29 cellular contexts compared by ENCODE assay signal in genomic region chr14:22748188-22748587, GRCh38. TPM values are rescaled to one million over a fixed set of nuclear protein-coding genes. Genes with fewer than 3 reads are reported as not detected.
DNase-seq lines count a peak whose midpoint lies in the region; ATAC-seq and TF ChIP-seq lines count a peak whose summit lies in the region.
"Had no signal": no experiment of that assay in that cellular context is flagged by ENCODE, and none has a peak within 500 bp of the region (broad histone marks: within the 10 kb centered on the region; RNA-seq: fewer than 3 reads in every experiment).

No MANE protein-coding gene starts in this region.

- no peak overlapping the region for H3K18ac ChIP-seq in trophoblast cell (ENCODE audit: low read length)

- no peaks in the 10 kb centered on the region for H3K36me3 ChIP-seq in BLaER1
- H3K36me3 ChIP-seq in KMS-11 (ENCODE audit: insufficient read depth): no peaks in the 10 kb centered on the region
- H3K36me3 ChIP-seq in SU-DHL-6 (ENCODE audit: low read length): no peaks in the 10 kb centered on the region
- H3K36me3 ChIP-seq in trophoblast cell (ENCODE audit: control insufficient read depth in 1 of 2, insufficient read depth in 2 of 2, low read length in 2 of 2): no peaks in the 10 kb centered on the region
- H3K36me3 ChIP-seq in tibial nerve: no peaks in the 10 kb centered on the region
- H3K36me3 ChIP-seq: esophagus squamous epithelium, SJSA1, suprapubic skin, vagina had no signal

- no peak overlapping the region for H3K4me3 ChIP-seq in BLaER1
- no peak overlapping the region for H3K4me3 ChIP-seq in KMS-11 (IDR thresholded peaks at IDR 0.05; ENCODE audit: insufficient read depth, low read depth, low read length)
- no peak overlapping the region for H3K4me3 ChIP-seq in SU-DHL-6 (ENCODE audit: insufficient read depth, low read length, poor library complexity, severe bottlenecking)
- H3K4me3 ChIP-seq in trophoblast cell (ENCODE audit: low read depth, low read length): no peak overlapping the region
- H3K4me3 ChIP-seq in tibial nerve: no peak overlapping the region
- H3K4me3 ChIP-seq in right cardiac atrium (ENCODE audit: low read length): no peak overlapping the region
- H3K4me3 ChIP-seq: coronary artery, esophagus squamous epithelium, GM23248, hepatocyte, SJSA1, skin epidermis, suprapubic skin, vagina had no signal

- H2AK5ac ChIP-seq in trophoblast cell (ENCODE audit: low read length): no peak overlapping the region

- ATAC-seq in right cardiac atrium (no peak), HG03139 (IDR thresholded peaks at IDR 0.05; ENCODE audit: unreplicated experiment) (no peak)
- ATAC-seq: activated CD8-positive, alpha-beta memory T cell treated with anti-CD3 and anti-CD28 coated beads, Interleukin-2, amount 10 ng/mL, durations not matched to agents 7 days and 5 days; activated T-cell treated with anti-CD3 and anti-CD28 coated beads, Interleukin-2, amount 50 U/mL, for 72 hours; CD8-positive, alpha-beta T cell; left colon; Panc1 had no signal

- H4K8ac ChIP-seq in trophoblast cell (ENCODE audit: low read depth, low read length): no peak overlapping the region

- no peak for TF ChIP-seq EP300 in tibial nerve (IDR thresholded peaks at IDR 0.05)

- H4K91ac ChIP-seq in trophoblast cell (ENCODE audit: low read depth, low read length): no peak overlapping the region

- H2AFZ ChIP-seq in KMS-11 (ENCODE audit: low read depth): peak overlapping the region; percentile 64
- peak overlapping the region; percentile 82 for H2AFZ ChIP-seq in SU-DHL-6 (ENCODE audit: low read depth, low read length, severe bottlenecking)
- no peak overlapping the region for H2AFZ ChIP-seq in trophoblast cell (ENCODE audit: insufficient read depth, low read length, poor library complexity)
- H2AFZ ChIP-seq: GM23248, hepatocyte had no signal

- H3F3A ChIP-seq in SU-DHL-6 (ENCODE audit: insufficient read depth): no peaks in the 10 kb centered on the region

- H3K14ac ChIP-seq in trophoblast cell (ENCODE audit: low read length): no peak overlapping the region

- H3K4me2 ChIP-seq in BLaER1 (peak overlapping the region; percentile 63), KMS-11 (peak overlapping the region; percentile 38), SU-DHL-6 (ENCODE audit: low read depth, low read length, poor library complexity, severe bottlenecking) (peak overlapping the region; percentile 37), trophoblast cell (ENCODE audit: low read length) (no peak overlapping the region)
- H3K4me2 ChIP-seq: hepatocyte had no signal

- H3K9me2 ChIP-seq in SU-DHL-6 (replicated peaks; ENCODE audit: insufficient read depth, low read length): no peaks in the 10 kb centered on the region

- intact Hi-C loops in right cardiac atrium (cut with DNase I): no loop called here

- H3K4me1 ChIP-seq in BLaER1: peaks cover 16% of the 10 kb centered on the region
- H3K4me1 ChIP-seq in KMS-11 (ENCODE audit: low read depth, poor library complexity, severe bottlenecking): peaks cover 57% of the 10 kb centered on the region
- peaks cover 2 to 8% of the 10 kb centered on the region in 2 experiments for H3K4me1 ChIP-seq in trophoblast cell (ENCODE audit: control insufficient read depth in 1 of 2, insufficient read depth in 2 of 2, low read length in 2 of 2)
- no peaks in the 10 kb centered on the region for H3K4me1 ChIP-seq in tibial nerve
- no peaks in the 10 kb centered on the region for H3K4me1 ChIP-seq in right cardiac atrium (ENCODE audit: control insufficient read depth, insufficient read depth, low read length)
- H3K4me1 ChIP-seq: esophagus squamous epithelium, SJSA1, vagina had no signal

- no peak overlapping the region for H3K9ac ChIP-seq in BLaER1
- H3K9ac ChIP-seq in KMS-11: peak overlapping the region; percentile 65; the same call in 1 of the 2 replicates
- H3K9ac ChIP-seq in SU-DHL-6 (ENCODE audit: low read length): peak overlapping the region; percentile 20; the same call in 1 of the 2 replicates
- H3K9ac ChIP-seq in trophoblast cell (ENCODE audit: low read length): no peak overlapping the region
- H3K9ac ChIP-seq: GM23248 had no signal

- no peaks in the 10 kb centered on the region for H3K79me1 ChIP-seq in trophoblast cell (ENCODE audit: low read length)

- no peak overlapping the region for H4K12ac ChIP-seq in trophoblast cell (ENCODE audit: low read depth, low read length)

- H4K20me1 ChIP-seq in BLaER1 (no peaks in the 10 kb centered on the region), KMS-11 (ENCODE audit: insufficient read depth) (no peaks in the 10 kb centered on the region), SU-DHL-6 (ENCODE audit: low read depth, low read length) (no peaks in the 10 kb centered on the region)

- H2BK120ac ChIP-seq in trophoblast cell (ENCODE audit: insufficient read depth, low read length, poor library complexity): no peak overlapping the region

- H2BK12ac ChIP-seq in trophoblast cell (ENCODE audit: low read length): no peak overlapping the region

- TF ChIP-seq POLR2A in tibial nerve (IDR thresholded peaks at IDR 0.05): no peak

- H2BK5ac ChIP-seq in trophoblast cell (ENCODE audit: low read depth, low read length, poor library complexity): no peak overlapping the region

- DNase-seq in trophoblast cell: peak; percentile 89 to 96
- no peak for DNase-seq in SHP77 (lab: John Stamatoyannopoulos, UW)
- no peak for DNase-seq in tibial nerve (ENCODE audit: low spot score in 2 of 2)
- no peak for DNase-seq in right cardiac atrium
- DNase-seq: activated CD4-positive, alpha-beta T cell treated with anti-CD3 and anti-CD28 coated beads for 48 hours; activated CD8-positive, alpha-beta memory T cell treated with anti-CD3 and anti-CD28 coated beads, Interleukin-2, amount 10 ng/mL, durations not matched to agents 7 days and 5 days; activated naive CD4-positive, alpha-beta T cell treated with Interleukin-2 at 50 U/mL for 16 hours; activated T-cell treated with anti-CD3 and anti-CD28 coated beads, Interleukin-2, amount 50 U/mL, for 72 hours; amygdala; CD8-positive, alpha-beta T cell; esophagus squamous epithelium; GM23248; left colon; NCI-H1092; NCI-H187; NCI-H226; stimulated activated CD4-positive, alpha-beta T cell treated with anti-CD3 and anti-CD28 coated beads, Interleukin-1b, Interleukin-23, amount 100 ng/mL, for 48 hours; T-helper 1 cell had no signal

- H3K23ac ChIP-seq in trophoblast cell (ENCODE audit: low read length): no peak overlapping the region

- H3K27ac ChIP-seq in BLaER1 (peak overlapping the region; percentile 15; the same call in 1 of the 2 replicates), KMS-11 (peak overlapping the region; percentile 99), SU-DHL-6 (ENCODE audit: low read depth, low read length) (no peak overlapping the region), trophoblast cell (ENCODE audit: low read depth, low read length) (no peak overlapping the region), tibial nerve (no peak overlapping the region), right cardiac atrium (ENCODE audit: low read length) (no peak overlapping the region)
- H3K27ac ChIP-seq: coronary artery, esophagus squamous epithelium, GM23248, hepatocyte, SJSA1, skin epidermis, suprapubic skin, vagina had no signal

- H3K4ac ChIP-seq in trophoblast cell (ENCODE audit: low read depth, low read length): no peak overlapping the region

- H3K9me3 ChIP-seq in BLaER1 (no peaks in the 10 kb centered on the region), SU-DHL-6 (ENCODE audit: insufficient read depth, low read length) (no peaks in the 10 kb centered on the region), trophoblast cell (ENCODE audit: insufficient read depth, low read depth, low read length) (no peaks in the 10 kb centered on the region), tibial nerve (no peaks in the 10 kb centered on the region), right cardiac atrium (ENCODE audit: control insufficient read depth, low read length) (no peaks in the 10 kb centered on the region)
- H3K9me3 ChIP-seq: esophagus squamous epithelium, SJSA1, suprapubic skin, vagina had no signal

- no CpG with 5 or more reads among the region's 4 CpGs for WGBS in trophoblast cell (ENCODE audit: extremely low coverage, insufficient coverage, insufficient read length)
- 59 to 63% methylated on average over 4 of the region's 4 CpGs for WGBS in tibial nerve, 2 donors
- WGBS in right cardiac atrium: 65% methylated on average over 4 of the region's 4 CpGs

- no peaks in the 10 kb centered on the region for H3K27me3 ChIP-seq in BLaER1
- no peaks in the 10 kb centered on the region for H3K27me3 ChIP-seq in KMS-11 (ENCODE audit: insufficient read depth, low read depth)
- no peaks in the 10 kb centered on the region for H3K27me3 ChIP-seq in SU-DHL-6 (ENCODE audit: low read length)
- H3K27me3 ChIP-seq in trophoblast cell (ENCODE audit: insufficient read depth, low read length): no peaks in the 10 kb centered on the region
- H3K27me3 ChIP-seq in tibial nerve: no peaks in the 10 kb centered on the region
- no peaks in the 10 kb centered on the region for H3K27me3 ChIP-seq in right cardiac atrium (ENCODE audit: control insufficient read depth, insufficient read depth)
- H3K27me3 ChIP-seq: hepatocyte, SJSA1, suprapubic skin, vagina had no signal

- TF ChIP-seq CTCF in KMS-11 (conservative IDR thresholded peaks at IDR 0.05; ENCODE audit: low read depth, low read length) (no peak), SU-DHL-6 (IDR thresholded peaks at IDR 0.05; ENCODE audit: insufficient read depth, low read length, poor library complexity, severe bottlenecking) (no peak), tibial nerve (IDR thresholded peaks at IDR 0.05) (no peak)

- no peaks in the 10 kb centered on the region for H3K79me2 ChIP-seq in KMS-11 (ENCODE audit: insufficient read depth, low read depth)
- no peaks in the 10 kb centered on the region for H3K79me2 ChIP-seq in SU-DHL-6 (ENCODE audit: insufficient read depth, low read length)
- H3K79me2 ChIP-seq in trophoblast cell (ENCODE audit: control insufficient read depth, insufficient read depth, low read length, poor library complexity): no peaks in the 10 kb centered on the region
- H3K79me2 ChIP-seq: hepatocyte had no signal

RNA-seq across cellular contexts. Expression of gene OXA1L, which starts 18.3 kb away (rescaled TPM):
- polyA plus RNA-seq in trophoblast cell (2013): 77.7 and 78.2 TPM in 2 replicates
- total RNA-seq in tibial nerve (10 to 100 TPM; 65.5 to 79.6 (median 69.6) TPM), right cardiac atrium (100 to 1,000 TPM in 3 of 4 donors, 10 to 100 TPM in 1; 92.6 to 123 (median 114) TPM)
- 134 TPM for polyA plus RNA-seq in right cardiac atrium

Comparison
In these comparisons a context has a peak if more than half of its experiments do, and no peak if none do; other contexts are left out.
1. H3K27ac ChIP-seq: peak in BLaER1 (single experiment) and KMS-11 (single experiment); none in SU-DHL-6 (single experiment), trophoblast cell (single experiment), tibial nerve (0 of 4) and right cardiac atrium (single experiment).
2. H3K9ac ChIP-seq: peak in KMS-11 (single experiment) and SU-DHL-6 (single experiment); none in BLaER1 (single experiment) and trophoblast cell (single experiment).
3. DNase-seq: peak in trophoblast cell (2 of 2); none in SHP77 (0 of 2), tibial nerve (0 of 2) and right cardiac atrium (0 of 3).